Comparison of ENCODE assay signal across 29 cellular contexts in genomic region chr1:21801100-21801499, GRCh38. TPM values are rescaled to one million over a fixed set of nuclear protein-coding genes. Genes with fewer than 3 reads are reported as not detected.
DNase-seq lines count a peak whose midpoint lies in the region; ATAC-seq, FAIRE-seq and TF ChIP-seq lines count a peak whose summit lies in the region.
"Had no signal": no experiment of that assay in that cellular context is flagged by ENCODE, and none has a peak within 500 bp of the region (broad histone marks: within the 10 kb centered on the region; RNA-seq: fewer than 3 reads in every experiment).

No MANE protein-coding gene starts in this region.

- H3K9me3 ChIP-seq in A549 (no peaks in the 10 kb centered on the region), right cardiac atrium (ENCODE audit: control insufficient read depth, low read length) (no peaks in the 10 kb centered on the region)
- no peaks in the 10 kb centered on the region for H3K9me3 ChIP-seq in CD8-positive, alpha-beta memory T cell (ENCODE audit: low read length)
- H3K9me3 ChIP-seq: HAP-1, heart left ventricle, left ventricle myocardium inferior, testis had no signal

- POLR2A ChIA-PET in A549 (lab: Yijun Ruan, JAX), result no interaction called here
- POLR2A ChIA-PET in RWPE1 (lab: Yijun Ruan, JAX; ENCODE audit: low non-redundant PET), result no interaction called here
- POLR2A ChIA-PET in activated CD4-positive, alpha-beta memory T cell treated with anti-CD3 and anti-CD28 coated beads for 36 hours (lab: Charles Lee), result no interaction called here
- POLR2A ChIA-PET in CD8-positive, alpha-beta memory T cell (lab: Charles Lee), result no interaction called here

- no peak overlapping the region for H3K4me2 ChIP-seq in A549

- ATAC-seq in A549 (peak; percentile 54 to 55; a peak in 4 of 6 replicates), right cardiac atrium (no peak)
- ATAC-seq: activated CD4-positive, CD25-positive, alpha-beta regulatory T cell treated with anti-CD3 and anti-CD28 coated beads, Interleukin-2, amount 50 U/mL, for 24 hours; activated T-cell treated with anti-CD3 and anti-CD28 coated beads, Interleukin-2, amount 50 U/mL, for 4 hours; heart left ventricle; HepG2; stimulated activated naive B cell treated with anti-CD40 and anti-IgM and Interleukin-4, amounts not matched to agents 10 μg/mL and 1 μg/mL and 100 μg/mL, for 72 hours had no signal

- intact Hi-C loops in right cardiac atrium (cut with DNase I), result no loop called here
- intact Hi-C loops in activated CD4-positive, alpha-beta memory T cell treated with anti-CD3 and anti-CD28 coated beads for 36 hours (cut with micrococcal nuclease), result no loop called here

- no peaks in the 10 kb centered on the region for H3K27me3 ChIP-seq in right cardiac atrium (ENCODE audit: control insufficient read depth, insufficient read depth)
- no peaks in the 10 kb centered on the region for H3K27me3 ChIP-seq in CD8-positive, alpha-beta memory T cell (ENCODE audit: insufficient read depth, low read length, poor library complexity, severe bottlenecking)
- H3K27me3 ChIP-seq: heart left ventricle, testis had no signal

- no peak for FAIRE-seq in A549 (lab: Jason Lieb, UNC)
- FAIRE-seq: GM12892, HepG2 had no signal

- TF ChIP-seq CTCF in A549 (IDR thresholded peaks at IDR 0.05) (no peak), RWPE1 (conservative IDR thresholded peaks at IDR 0.05; ENCODE audit: low read depth) (no peak), epithelial cell of esophagus (IDR thresholded peaks at IDR 0.05; ENCODE audit: insufficient read depth, low read depth, low read length, missing control alignments) (no peak)

- 91% methylated on average over 4 of the region's 4 CpGs for WGBS in A549 (ENCODE audit: missing lambda C conversion rate)
- 94% methylated on average over 4 of the region's 4 CpGs for WGBS in right cardiac atrium

- no peaks in the 10 kb centered on the region for H3K36me3 ChIP-seq in CD8-positive, alpha-beta memory T cell (ENCODE audit: insufficient read depth, low read length)
- H3K36me3 ChIP-seq: HAP-1, heart left ventricle, left ventricle myocardium inferior had no signal

- CTCF ChIA-PET in A549 (lab: Yijun Ruan, JAX), result interaction anchor here (0.5 to 0.8 kb wide), 3 partner anchors 13 to 98 kb away, joined by 3 to 4 read pairs (median 3); no protein-coding TSS in a partner anchor
- CTCF ChIA-PET in RWPE1 (lab: Yijun Ruan, JAX), result no interaction called here
- CTCF ChIA-PET in activated CD4-positive, alpha-beta memory T cell treated with anti-CD3 and anti-CD28 coated beads for 36 hours (lab: Charles Lee), result no interaction called here
- CTCF ChIA-PET in CD8-positive, alpha-beta memory T cell (lab: Charles Lee), result no interaction called here

- H3K4me1 Mint-ChIP-seq in activated CD4-positive, alpha-beta memory T cell treated with anti-CD3 and anti-CD28 coated beads for 36 hours (ENCODE audit: low read depth), result no peaks in the 10 kb centered on the region
- no peaks in the 10 kb centered on the region for H3K4me1 Mint-ChIP-seq in CD8-positive, alpha-beta memory T cell

- H3K4me3 Mint-ChIP-seq in activated CD4-positive, alpha-beta memory T cell treated with anti-CD3 and anti-CD28 coated beads for 36 hours, result no peak overlapping the region
- no peak overlapping the region for H3K4me3 Mint-ChIP-seq in CD8-positive, alpha-beta memory T cell
- H3K4me3 Mint-ChIP-seq: activated T-cell treated with anti-CD3 and anti-CD28 coated beads, Interleukin-2, amount 50 U/mL, for 4 hours; stimulated activated naive B cell treated with anti-CD40 and anti-IgM and Interleukin-4, amounts not matched to agents 10 μg/mL and 1 μg/mL and 100 μg/mL, for 72 hours had no signal

- DNase-seq in A549 (ENCODE audit: low read depth in 1 of 2, low spot score in 1 of 2) (no peak), HPDE6-E6E7 (ENCODE audit: extremely low spot score) (peak; percentile 72), RWPE1 (ENCODE audit: low spot score) (peak; percentile 77), epithelial cell of esophagus (ENCODE audit: low read depth) (peak; percentile 76), right cardiac atrium (no peak), NCI-H2107 treated with DMSO at 0.1 percent for 48 hours (lab: John Stamatoyannopoulos, UW; ENCODE audit: unreplicated experiment) (no peak)
- no peak for DNase-seq in activated CD4-positive, alpha-beta memory T cell treated with anti-CD3 and anti-CD28 coated beads for 36 hours
- no peak for DNase-seq in CD8-positive, alpha-beta memory T cell
- DNase-seq: ACHN; activated CD8-positive, alpha-beta memory T cell treated with anti-CD3 and anti-CD28 coated beads for 24 hours; activated naive CD4-positive, alpha-beta T cell treated with Interleukin-2 at 50 U/mL for 16 hours; activated T-cell treated with anti-CD3 and anti-CD28 coated beads, Interleukin-2, amount 50 U/mL, for 4 hours; amniotic stem cell; heart left ventricle; left ventricle myocardium inferior; NCI-H146; NCI-H748 treated with DMSO at 0.1 percent for 48 hours; stimulated activated CD4-positive, alpha-beta T cell treated with anti-CD3 and anti-CD28 coated beads, Interleukin-1b, Interleukin-23, amount 100 ng/mL, for 48 hours; stimulated activated naive B cell treated with anti-CD40 and anti-IgM and Interleukin-4, amounts not matched to agents 10 μg/mL and 1 μg/mL and 100 μg/mL, for 72 hours; testis had no signal

- no peaks in the 10 kb centered on the region for H3K36me3 Mint-ChIP-seq in activated CD4-positive, alpha-beta memory T cell treated with anti-CD3 and anti-CD28 coated beads for 36 hours
- peaks cover 0 to 2% (median 0%) of the 10 kb centered on the region in 3 donors for H3K36me3 Mint-ChIP-seq in CD8-positive, alpha-beta memory T cell
- H3K36me3 Mint-ChIP-seq: stimulated activated naive B cell treated with anti-CD40 and anti-IgM and Interleukin-4, amounts not matched to agents 10 μg/mL and 1 μg/mL and 100 μg/mL, for 72 hours had no signal

- H3K27ac ChIP-seq in A549, result no peak overlapping the region
- no peak overlapping the region for H3K27ac ChIP-seq in RWPE1
- H3K27ac ChIP-seq in right cardiac atrium (ENCODE audit: low read length), result no peak overlapping the region
- H3K27ac ChIP-seq in CD8-positive, alpha-beta memory T cell (ENCODE audit: low read depth, low read length), result no peak overlapping the region
- H3K27ac ChIP-seq: C4-2B, heart left ventricle, left ventricle myocardium inferior, SK-N-MC, testis had no signal

- H3K4me3 ChIP-seq in A549 (no peak overlapping the region), epithelial cell of esophagus (ENCODE audit: low read length) (no peak overlapping the region), right cardiac atrium (ENCODE audit: low read length) (no peak overlapping the region)
- no peak overlapping the region for H3K4me3 ChIP-seq in CD8-positive, alpha-beta memory T cell (ENCODE audit: low read length)
- H3K4me3 ChIP-seq: HAP-1, heart left ventricle, left ventricle myocardium inferior, SK-N-MC, testis had no signal

- peaks cover 2% of the 10 kb centered on the region for H3K27me3 Mint-ChIP-seq in activated CD4-positive, alpha-beta memory T cell treated with anti-CD3 and anti-CD28 coated beads for 36 hours
- peaks cover 4 to 6% of the 10 kb centered on the region in 2 donors for H3K27me3 Mint-ChIP-seq in CD8-positive, alpha-beta memory T cell
- H3K27me3 Mint-ChIP-seq: progenitor cell of endocrine pancreas had no signal

- H3K4me1 ChIP-seq in A549 (0 out of 3 replicates have a peak, but pooled peaks cover 4% of the 10 kb centered on the region), right cardiac atrium (ENCODE audit: control insufficient read depth, insufficient read depth, low read length) (no peaks in the 10 kb centered on the region)
- no peaks in the 10 kb centered on the region for H3K4me1 ChIP-seq in CD8-positive, alpha-beta memory T cell (ENCODE audit: insufficient read depth, low read length)
- H3K4me1 ChIP-seq: HAP-1, heart left ventricle, left ventricle myocardium inferior, testis had no signal

- H3K27ac Mint-ChIP-seq in activated CD4-positive, alpha-beta memory T cell treated with anti-CD3 and anti-CD28 coated beads for 36 hours, result no peak overlapping the region
- no peak overlapping the region for H3K27ac Mint-ChIP-seq in CD8-positive, alpha-beta memory T cell
- H3K27ac Mint-ChIP-seq: progenitor cell of endocrine pancreas; stimulated activated naive B cell treated with anti-CD40 and anti-IgM and Interleukin-4, amounts not matched to agents 10 μg/mL and 1 μg/mL and 100 μg/mL, for 72 hours had no signal

- no peaks in the 10 kb centered on the region for H3K9me3 Mint-ChIP-seq in activated CD4-positive, alpha-beta memory T cell treated with anti-CD3 and anti-CD28 coated beads for 36 hours
- H3K9me3 Mint-ChIP-seq in CD8-positive, alpha-beta memory T cell, result no peaks in the 10 kb centered on the region
- H3K9me3 Mint-ChIP-seq: activated T-cell treated with anti-CD3 and anti-CD28 coated beads, Interleukin-2, amount 50 U/mL, for 4 hours had no signal

- TF ChIP-seq POLR2A in A549 (IDR thresholded peaks at IDR 0.05; ENCODE audit: low read length), result no peak

- TF ChIP-seq EP300 in A549 (IDR thresholded peaks at IDR 0.05), result no peak

- no peak for TF ChIP-seq RAD21 in A549 (conservative IDR thresholded peaks at IDR 0.05 in 1 of 2, IDR thresholded peaks at IDR 0.05 in 1 of 2)

TF ChIP-seq in A549, 52 proteins besides CTCF, POLR2A, EP300 and RAD21:
- no peak for TF ChIP-seq MAZ (IDR thresholded peaks at IDR 0.05; ENCODE audit: borderline replicate concordance, low read depth, low read length)
- no peak for TF ChIP-seq FOSL2 (IDR thresholded peaks at IDR 0.05)
- peak; percentile 60 for TF ChIP-seq FOSL2 (CRISPR knock-in tag; IDR thresholded peaks at IDR 0.05)

RNA-seq across cellular contexts. Expression of gene LDLRAD2, which starts 11.0 kb away (rescaled TPM):
- polyA plus RNA-seq in A549 (2011; rRNA removed), result not detected in 2 replicates
- not detected in 2 replicates for polyA plus RNA-seq in A549 (2012; cell fraction: cytosol; rRNA removed)
- polyA plus RNA-seq in A549 (2012; cell fraction: nucleus; rRNA removed), result 0.01 TPM in 1 of 2 replicates, not detected in the other
- polyA plus RNA-seq in A549 (2017; fragmentation: RNase III; extraction: RNeasy Plus Mini Kit Qiagen cat#74134 plus additional on column Dnase treatment), result 0.03 to 0.08 TPM (median 0.05 TPM) in 3 replicates
- polyA minus RNA-seq in A549 (2011; rRNA and poly(A)+ RNA removed), result not detected in 2 replicates
- under 1 TPM in 2 of 4 donors, not detected in 2; 0.06 to 0.23 TPM for total RNA-seq in right cardiac atrium
- 4.7 TPM for polyA plus RNA-seq in right cardiac atrium
- not detected for total RNA-seq in activated CD4-positive, alpha-beta memory T cell treated with anti-CD3 and anti-CD28 coated beads for 36 hours
- total RNA-seq in CD8-positive, alpha-beta memory T cell, result not detected
- polyA plus RNA-seq in CD8-positive, alpha-beta memory T cell, result not detected
- total RNA-seq: HepG2, left ventricle myocardium inferior, mononuclear cell had no signal
- polyA plus RNA-seq: HepG2, neural cell had no signal

RNA-seq across cellular contexts. Expression of gene USP48, which starts 18.2 kb away (rescaled TPM):
- 26.6 and 27.4 TPM in 2 replicates for polyA plus RNA-seq in A549 (2011; rRNA removed)
- polyA plus RNA-seq in A549 (2012; cell fraction: cytosol; rRNA removed), result 7.9 and 8.9 TPM in 2 replicates
- polyA plus RNA-seq in A549 (2012; cell fraction: nucleus; rRNA removed), result 6.7 and 8.4 TPM in 2 replicates
- 22.4 to 23.8 TPM (median 22.8 TPM) in 3 replicates for polyA plus RNA-seq in A549 (2017; fragmentation: RNase III; extraction: RNeasy Plus Mini Kit Qiagen cat#74134 plus additional on column Dnase treatment)
- polyA minus RNA-seq in A549 (2011; rRNA and poly(A)+ RNA removed), result 15.8 and 17.2 TPM in 2 replicates
- 10 to 100 TPM; 45.1 to 49.4 (median 46.0) TPM for total RNA-seq in right cardiac atrium
- 19.9 TPM for polyA plus RNA-seq in right cardiac atrium
- 10 to 100 TPM; 77.2 to 91.1 TPM for total RNA-seq in activated CD4-positive, alpha-beta memory T cell treated with anti-CD3 and anti-CD28 coated beads for 36 hours
- total RNA-seq in CD8-positive, alpha-beta memory T cell, result 10 to 100 TPM; 60.6 to 61.5 TPM
- polyA plus RNA-seq in CD8-positive, alpha-beta memory T cell, result 41.4 TPM

Comparison
In these comparisons a context has a peak if more than half of its experiments do, and no peak if none do; other contexts are left out.
1. ATAC-seq: peak in A549 (2 of 2); none in right cardiac atrium (0 of 2).
2. DNase-seq: peak in HPDE6-E6E7 (single experiment), RWPE1 (single experiment) and epithelial cell of esophagus (single experiment); none in A549 (0 of 2), right cardiac atrium (0 of 3), activated CD4-positive, alpha-beta memory T cell treated with anti-CD3 and anti-CD28 coated beads for 36 hours (single experiment), CD8-positive, alpha-beta memory T cell (0 of 5) and NCI-H2107 treated with DMSO at 0.1 percent for 48 hours (single experiment).